ENCODE assay signal across 30 cellular contexts in genomic region chr14:86430807-86431206, GRCh38.
DNase-seq lines count a peak whose midpoint lies in the region; ATAC-seq, FAIRE-seq and TF ChIP-seq lines count a peak whose summit lies in the region.
"Had no signal": no experiment of that assay in that cellular context is flagged by ENCODE, and none has a peak within 500 bp of the region (broad histone marks: within the 10 kb centered on the region; RNA-seq: fewer than 3 reads in every experiment).

No MANE protein-coding gene starts in this region.

- in situ Hi-C loops in transverse colon (cut with MboI; ENCODE audit: low pct_ligation_motif_present in 1 of 4, low pct_unique_long_range_greater_than_20kb in 1 of 4, low sequenced_read_pairs in 3 of 4), result no loop called here

- H3K9me3 ChIP-seq in transverse colon, result no peaks in the 10 kb centered on the region
- H3K9me3 ChIP-seq: ascending aorta, gastroesophageal sphincter, left lung, neutrophil, sigmoid colon, testis, uterus had no signal

- peaks cover 0 to 3% (median 0%) of the 10 kb centered on the region in 6 donors for H3K9me3 Mint-ChIP-seq in immature natural killer cell
- H3K9me3 Mint-ChIP-seq in activated CD8-positive, alpha-beta T cell treated with anti-CD3 and anti-CD28 coated beads for 36 hours, result no peaks in the 10 kb centered on the region

- ATAC-seq in activated CD8-positive, alpha-beta T cell treated with anti-CD3 and anti-CD28 coated beads for 36 hours, result no peak
- ATAC-seq: esophagus mucosa, gastroesophageal sphincter, HCT116, left lung had no signal

- H3K4me1 ChIP-seq in transverse colon, result no peaks in the 10 kb centered on the region
- H3K4me1 ChIP-seq: ascending aorta, gastroesophageal sphincter, left lung, sigmoid colon, testis, uterus had no signal

- peaks cover 0 to 1% (median 0%) of the 10 kb centered on the region in 3 donors for H3K27me3 Mint-ChIP-seq in immature natural killer cell (ENCODE audit: low read depth in 3 of 3)
- no peaks in the 10 kb centered on the region for H3K27me3 Mint-ChIP-seq in activated CD8-positive, alpha-beta T cell treated with anti-CD3 and anti-CD28 coated beads for 36 hours
- H3K27me3 Mint-ChIP-seq: activated CD4-positive, alpha-beta memory T cell treated with anti-CD3 and anti-CD28 coated beads, Interleukin-2, amount 10 ng/mL, durations not matched to agents 7 days and 5 days; activated naive CD8-positive, alpha-beta T cell had no signal

- no peaks in the 10 kb centered on the region for H3K27me3 ChIP-seq in transverse colon
- H3K27me3 ChIP-seq: ascending aorta, gastroesophageal sphincter, hepatocyte, left lung, neutrophil, sigmoid colon, testis, uterus had no signal

- peaks cover 5 to 11% of the 10 kb centered on the region in 2 donors for H3K4me1 Mint-ChIP-seq in immature natural killer cell
- H3K4me1 Mint-ChIP-seq in activated CD8-positive, alpha-beta T cell treated with anti-CD3 and anti-CD28 coated beads for 36 hours (ENCODE audit: low read depth), result no peaks in the 10 kb centered on the region
- H3K4me1 Mint-ChIP-seq: activated CD4-positive, alpha-beta memory T cell treated with anti-CD3 and anti-CD28 coated beads, Interleukin-2, amount 10 ng/mL, durations not matched to agents 7 days and 5 days; CD14-positive monocyte had no signal

- no peak for FAIRE-seq in D721Med (lab: Jason Lieb, UNC)
- FAIRE-seq: GM12892, HTR-8/SVneo, TTC549 had no signal

- CTCF ChIA-PET in activated CD8-positive, alpha-beta T cell treated with anti-CD3 and anti-CD28 coated beads for 36 hours (lab: Charles Lee), result no interaction called here

- no peaks in the 10 kb centered on the region for H3K36me3 Mint-ChIP-seq in immature natural killer cell
- H3K36me3 Mint-ChIP-seq in activated CD8-positive, alpha-beta T cell treated with anti-CD3 and anti-CD28 coated beads for 36 hours (ENCODE audit: low read depth), result no peaks in the 10 kb centered on the region
- H3K36me3 Mint-ChIP-seq: activated naive CD8-positive, alpha-beta T cell; CD14-positive monocyte had no signal

- DNase-seq in EH (ENCODE audit: low read depth), result peak; percentile 6
- DNase-seq in NCI-H1694 treated with DMSO at 0.1 percent for 48 hours (lab: John Stamatoyannopoulos, UW), result peak; percentile 83
- peak; percentile 36 to 61 for DNase-seq in NCI-H526 (lab: John Stamatoyannopoulos, UW)
- DNase-seq in fibroblast of peridontal ligament (ENCODE audit: extremely low read depth), result peak; percentile 8
- no peak for DNase-seq in D721Med (ENCODE audit: insufficient read length, low spot score)
- no peak for DNase-seq in transverse colon
- DNase-seq in immature natural killer cell, result no peak
- DNase-seq in activated CD8-positive, alpha-beta T cell treated with anti-CD3 and anti-CD28 coated beads for 36 hours, result no peak
- DNase-seq: activated CD4-positive, alpha-beta memory T cell treated with anti-CD3 and anti-CD28 coated beads, Interleukin-2, amount 10 ng/mL, durations not matched to agents 7 days and 5 days; cortex of kidney; KBM-7; left lung; mesenchymal stem cell; NCI-H1436 treated with DMSO at 0.1 percent for 48 hours; sigmoid colon; stimulated activated naive CD4-positive, alpha-beta T cell treated with Interleukin-2 at 50 U/mL for 16 hours; testis; uterus had no signal

- H3K27ac Mint-ChIP-seq in immature natural killer cell, result no peak overlapping the region
- no peak overlapping the region for H3K27ac Mint-ChIP-seq in activated CD8-positive, alpha-beta T cell treated with anti-CD3 and anti-CD28 coated beads for 36 hours
- H3K27ac Mint-ChIP-seq: activated CD4-positive, alpha-beta memory T cell treated with anti-CD3 and anti-CD28 coated beads, Interleukin-2, amount 10 ng/mL, durations not matched to agents 7 days and 5 days; activated naive CD8-positive, alpha-beta T cell; activated T-helper 2 cell treated with anti-CD3 and anti-CD28 coated beads, Interferon-gamma antibody, Interleukin-2, Interleukin-4, amounts not matched to agents 10 μg/mL and 5 μg/mL and 100 μg/mL, durations not matched to agents 14 hours and 24 hours and 36 hours; CD14-positive monocyte had no signal

- TF ChIP-seq CTCF in D721Med (IDR thresholded peaks at IDR 0.05; ENCODE audit: insufficient read depth, missing control alignments) (no peak), transverse colon (IDR thresholded peaks at IDR 0.05) (no peak)
- TF ChIP-seq CTCF in activated CD8-positive, alpha-beta T cell treated with anti-CD3 and anti-CD28 coated beads for 36 hours (IDR thresholded peaks at IDR 0.05), result no peak

- no peak overlapping the region for H3K27ac ChIP-seq in transverse colon
- H3K27ac ChIP-seq: ascending aorta, gastroesophageal sphincter, hepatocyte, left lung, neutrophil, sigmoid colon, testis, uterus had no signal

- WGBS in transverse colon (ENCODE audit: low coverage in 1 of 2), 2 donors, result 84 to 88% methylated on average over 5 to 7 of the region's 7 CpGs

- POLR2A ChIA-PET in activated CD8-positive, alpha-beta T cell treated with anti-CD3 and anti-CD28 coated beads for 36 hours (lab: Charles Lee), result no interaction called here

- intact Hi-C loops in transverse colon (cut with DNase I; ENCODE audit: low total_unique reads), result no loop called here
- intact Hi-C loops in activated CD8-positive, alpha-beta T cell treated with anti-CD3 and anti-CD28 coated beads for 36 hours (cut with micrococcal nuclease), result no loop called here

- no peak for TF ChIP-seq POLR2A in transverse colon (IDR thresholded peaks at IDR 0.05)

- no peak overlapping the region for H3K4me3 Mint-ChIP-seq in immature natural killer cell
- H3K4me3 Mint-ChIP-seq in activated CD8-positive, alpha-beta T cell treated with anti-CD3 and anti-CD28 coated beads for 36 hours, result no peak overlapping the region
- H3K4me3 Mint-ChIP-seq: activated CD4-positive, alpha-beta memory T cell treated with anti-CD3 and anti-CD28 coated beads, Interleukin-2, amount 10 ng/mL, durations not matched to agents 7 days and 5 days; activated naive CD8-positive, alpha-beta T cell; CD14-positive monocyte had no signal

- H3K36me3 ChIP-seq in transverse colon, result no peaks in the 10 kb centered on the region
- H3K36me3 ChIP-seq: ascending aorta, gastroesophageal sphincter, left lung, neutrophil, sigmoid colon, uterus had no signal

- H3K4me3 ChIP-seq in transverse colon, result no peak overlapping the region
- H3K4me3 ChIP-seq: ascending aorta, gastroesophageal sphincter, hepatocyte, left lung, sigmoid colon, testis, uterus had no signal

- no peak for TF ChIP-seq EP300 in transverse colon (IDR thresholded peaks at IDR 0.05; ENCODE audit: low read depth)

Comparison
In these comparisons a context has a peak if more than half of its experiments do, and no peak if none do; other contexts are left out.
1. DNase-seq: peak in EH (single experiment), NCI-H1694 treated with DMSO at 0.1 percent for 48 hours (single experiment), NCI-H526 (2 of 2) and fibroblast of peridontal ligament (single experiment); none in D721Med (single experiment), transverse colon (single experiment), immature natural killer cell (0 of 3) and activated CD8-positive, alpha-beta T cell treated with anti-CD3 and anti-CD28 coated beads for 36 hours (single experiment).